8 cellular contexts compared by ENCODE assay signal in the genomic region with DNA sequence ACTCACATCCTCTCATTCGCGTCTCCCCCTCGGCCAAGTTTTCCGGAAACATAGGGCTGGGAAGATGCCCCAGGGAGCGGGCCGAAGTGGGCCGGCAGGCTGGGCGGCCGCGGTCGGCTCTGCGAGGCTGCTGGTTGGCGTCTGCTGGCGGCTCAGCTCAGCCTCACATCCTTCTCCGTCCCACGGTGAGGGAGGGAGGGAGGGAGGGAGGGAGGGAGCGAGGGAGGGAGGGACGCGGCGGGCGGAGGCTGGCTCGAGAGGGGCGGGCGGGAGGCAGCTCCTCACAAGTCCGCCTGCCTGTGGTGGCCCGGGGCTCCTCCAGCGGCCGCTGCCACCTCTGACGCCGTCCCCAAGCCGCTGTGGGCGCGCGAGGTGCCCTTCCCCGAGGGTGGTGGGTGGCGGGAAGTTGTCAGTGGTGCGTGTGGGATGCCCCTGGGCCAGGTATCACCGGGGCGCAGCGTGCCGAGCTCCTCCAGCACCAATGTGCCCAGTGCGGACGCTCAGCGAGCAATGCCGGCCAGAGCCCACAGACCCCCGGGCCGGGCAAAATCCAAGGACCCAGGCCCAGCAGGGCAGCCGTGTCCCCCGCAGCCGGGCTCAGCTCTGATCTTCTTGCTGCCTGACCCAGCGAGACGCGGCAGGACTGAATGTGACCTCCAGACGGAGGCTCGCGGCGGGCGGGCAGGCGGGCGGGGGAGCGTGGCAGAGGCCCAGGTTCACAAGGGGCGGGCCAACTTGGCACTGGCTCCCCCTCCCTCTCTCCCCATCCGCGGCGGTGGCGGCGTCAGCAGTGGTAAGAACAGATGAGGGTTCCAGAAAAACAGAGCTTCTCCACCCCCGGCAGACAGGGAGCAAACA.
A peak's percentile ranks its signal among the peaks of the same experiment; 100 is the strongest.
DNase-seq lines count a peak whose midpoint lies in the region; ATAC-seq and TF ChIP-seq lines count a peak whose summit lies in the region.

No MANE protein-coding gene starts in this region.

- H3K9me3 ChIP-seq in lower lobe of right lung = no peaks in the 10 kb centered on the region

- peak; percentile 9 for TF ChIP-seq CTCF in lower lobe of right lung (IDR thresholded peaks at IDR 0.05)

- H3K27ac ChIP-seq in lower lobe of right lung = peak overlapping the region; percentile 89

- H3K27me3 ChIP-seq in lower lobe of right lung (ENCODE audit: low read depth) = no peaks in the 10 kb centered on the region

- H3K4me3 ChIP-seq in lower lobe of right lung = peak overlapping the region; percentile 68

- intact Hi-C loops in lower lobe of right lung (cut with DNase I) = no loop called here

- peaks cover 40% of the 10 kb centered on the region for H3K36me3 ChIP-seq in lower lobe of right lung

- ATAC-seq in lower lobe of right lung = peak; percentile 81 to 84

- peak; percentile 43 for DNase-seq in DMS153 treated with DMSO at 0.1 percent for 48 hours (lab: John Stamatoyannopoulos, UW; ENCODE audit: unreplicated experiment)
- DNase-seq in NCI-H1694 treated with DMSO at 0.1 percent for 48 hours (lab: John Stamatoyannopoulos, UW) = peak; percentile 47
- DNase-seq in activated CD8-positive, alpha-beta memory T cell treated with anti-CD3 and anti-CD28 coated beads for 1 hour (ENCODE audit: extremely low read depth in 1 of 2, low read depth in 1 of 2) = peak; percentile 38 to 40
- peak; percentile 61 for DNase-seq in effector CD4-positive, alpha-beta T cell
- peak; percentile 89 for DNase-seq in lower lobe of right lung
- DNase-seq in stimulated activated CD4-positive, alpha-beta T cell treated with anti-CD3 and anti-CD28 coated beads, Interleukin-2, amount 100 ng/mL, for 24 hours = peak; percentile 62 to 69
- DNase-seq in NCI-H446 treated with DMSO at 0.1 percent for 48 hours (lab: John Stamatoyannopoulos, UW) = no peak
- DNase-seq in SW480 (ENCODE audit: low spot score) = no peak

- peaks cover 83% of the 10 kb centered on the region for H3K4me1 ChIP-seq in lower lobe of right lung

Comparison
In these comparisons a context has a peak if more than half of its experiments do, and no peak if none do; other contexts are left out.
1. DNase-seq: peak in DMS153 treated with DMSO at 0.1 percent for 48 hours (single experiment), NCI-H1694 treated with DMSO at 0.1 percent for 48 hours (single experiment), activated CD8-positive, alpha-beta memory T cell treated with anti-CD3 and anti-CD28 coated beads for 1 hour (2 of 2), effector CD4-positive, alpha-beta T cell (single experiment), lower lobe of right lung (single experiment) and stimulated activated CD4-positive, alpha-beta T cell treated with anti-CD3 and anti-CD28 coated beads, Interleukin-2, amount 100 ng/mL, for 24 hours (2 of 2); none in NCI-H446 treated with DMSO at 0.1 percent for 48 hours (single experiment) and SW480 (single experiment).